In the genomic region with DNA sequence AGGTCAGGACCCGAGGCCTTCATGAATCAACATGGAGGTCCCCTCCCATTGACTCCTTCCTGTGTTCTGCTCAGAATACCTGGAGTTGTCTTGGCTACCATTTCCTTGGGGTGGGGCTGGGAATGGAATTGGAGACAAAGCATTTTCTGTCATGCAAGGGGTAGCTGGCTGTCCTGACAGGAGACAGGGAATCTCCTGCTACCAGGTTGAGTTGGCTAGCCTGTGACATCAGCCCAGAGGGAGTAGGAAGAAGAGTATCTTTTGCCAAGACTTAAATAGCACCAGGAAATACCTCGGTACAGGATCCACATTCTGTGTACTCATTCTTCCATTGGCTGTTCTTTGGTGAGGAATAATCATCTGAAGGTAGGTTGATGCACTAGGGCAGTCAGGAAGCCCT, we compare ENCODE assay signal across 23 cellular contexts. TPM values are rescaled to one million over a fixed set of nuclear protein-coding genes. Genes with fewer than 3 reads are reported as not detected.
DNase-seq lines count a peak whose midpoint lies in the region; ATAC-seq and TF ChIP-seq lines count a peak whose summit lies in the region.
"Had no signal": no experiment of that assay in that cellular context is flagged by ENCODE, and none has a peak within 500 bp of the region (broad histone marks: within the 10 kb centered on the region; RNA-seq: fewer than 3 reads in every experiment).

No MANE protein-coding gene starts in this region.

- peak overlapping the region; percentile 18 to 30 for H3K27ac ChIP-seq in breast epithelium
- peak overlapping the region; percentile 36 for H3K27ac ChIP-seq in epithelial cell of prostate
- H3K27ac ChIP-seq: VCaP had no signal

- intact Hi-C loops in breast epithelium (cut with DNase I; ENCODE audit: low total_unique reads) (no loop called here), MCF 10A (cut with micrococcal nuclease) (no loop called here)

- CTCF ChIA-PET in MCF 10A (lab: Yijun Ruan, JAX), result interaction anchor here (0.9 to 1.5 kb wide), 2 partner anchors 103 to 162 kb away, joined by 3 read pairs; no protein-coding TSS in a partner anchor

- H3K9me3 ChIP-seq in breast epithelium (no peaks in the 10 kb centered on the region), T-helper 17 cell (ENCODE audit: control insufficient read depth, low read length, poor library complexity, severe bottlenecking) (no peaks in the 10 kb centered on the region)
- H3K9me3 ChIP-seq: upper lobe of left lung had no signal

- no peak overlapping the region for H3K4me3 Mint-ChIP-seq in MCF 10A (ENCODE audit: unreplicated experiment)
- no peak overlapping the region for H3K4me3 Mint-ChIP-seq in T-helper 17 cell
- no peak overlapping the region for H3K4me3 Mint-ChIP-seq in stimulated activated naive B cell treated with anti-CD40 and anti-IgM and Interleukin-4, amounts not matched to agents 10 μg/mL and 1 μg/mL and 100 μg/mL, for 72 hours
- H3K4me3 Mint-ChIP-seq: central memory CD8-positive, alpha-beta T cell; T-helper 1 cell treated with Interleukin-12 subunit alpha and Interleukin-12 subunit beta and Interleukin-4 antibody, amounts not matched to agents 30 μg/mL and 1 μg/mL, for 36 hours had no signal

- no peak for TF ChIP-seq CTCF in breast epithelium (IDR thresholded peaks at IDR 0.05)
- no peak for TF ChIP-seq CTCF in MCF 10A (IDR thresholded peaks at IDR 0.05; ENCODE audit: unreplicated experiment)

- H3K4me1 Mint-ChIP-seq in MCF 10A (ENCODE audit: insufficient read depth, unreplicated experiment) (peaks cover 13% of the 10 kb centered on the region), T-helper 17 cell (peaks cover 25% of the 10 kb centered on the region)
- H3K4me1 Mint-ChIP-seq in stimulated activated naive B cell treated with anti-CD40 and anti-IgM and Interleukin-4, amounts not matched to agents 10 μg/mL and 1 μg/mL and 100 μg/mL, for 72 hours, result peaks cover 17 to 60% of the 10 kb centered on the region in 2 donors

- no peak overlapping the region for H3K4me3 ChIP-seq in breast epithelium
- H3K4me3 ChIP-seq: smooth muscle cell, upper lobe of left lung had no signal

- no peaks in the 10 kb centered on the region for H3K27me3 Mint-ChIP-seq in MCF 10A (ENCODE audit: insufficient read depth, unreplicated experiment)
- H3K27me3 Mint-ChIP-seq in T-helper 17 cell, result no peaks in the 10 kb centered on the region
- no peaks in the 10 kb centered on the region for H3K27me3 Mint-ChIP-seq in stimulated activated naive B cell treated with anti-CD40 and anti-IgM and Interleukin-4, amounts not matched to agents 10 μg/mL and 1 μg/mL and 100 μg/mL, for 72 hours
- H3K27me3 Mint-ChIP-seq: central memory CD8-positive, alpha-beta T cell had no signal

- no peaks in the 10 kb centered on the region for H3K27me3 ChIP-seq in breast epithelium
- H3K27me3 ChIP-seq: upper lobe of left lung had no signal

- peaks cover 4 to 12% of the 10 kb centered on the region in 2 donors for H3K4me1 ChIP-seq in breast epithelium

- peaks cover 53% of the 10 kb centered on the region for H3K36me3 Mint-ChIP-seq in MCF 10A (ENCODE audit: insufficient read depth, unreplicated experiment)
- H3K36me3 Mint-ChIP-seq in T-helper 17 cell (ENCODE audit: low read depth), result no peaks in the 10 kb centered on the region
- peaks cover 27 to 42% of the 10 kb centered on the region in 2 donors for H3K36me3 Mint-ChIP-seq in stimulated activated naive B cell treated with anti-CD40 and anti-IgM and Interleukin-4, amounts not matched to agents 10 μg/mL and 1 μg/mL and 100 μg/mL, for 72 hours

- no peak for TF ChIP-seq POLR2A in breast epithelium (IDR thresholded peaks at IDR 0.05)

- no peak for ATAC-seq in T-helper 17 cell
- ATAC-seq in stimulated activated naive B cell treated with anti-CD40 and anti-IgM and Interleukin-4, amounts not matched to agents 10 μg/mL and 1 μg/mL and 100 μg/mL, for 72 hours (replicated peaks), result no peak
- ATAC-seq: left colon had no signal

- no peaks in the 10 kb centered on the region for H3K36me3 ChIP-seq in breast epithelium

- no peak for DNase-seq in breast epithelium (ENCODE audit: low spot score in 2 of 2)
- DNase-seq in MCF 10A (ENCODE audit: unreplicated experiment), result no peak
- DNase-seq in T-helper 17 cell, result no peak
- DNase-seq in epithelial cell of prostate (ENCODE audit: low read depth, low spot score), result no peak
- DNase-seq in stimulated activated naive B cell treated with anti-CD40 and anti-IgM and Interleukin-4, amounts not matched to agents 10 μg/mL and 1 μg/mL and 100 μg/mL, for 72 hours, result no peak
- DNase-seq in DMS 273 treated with DMSO at 0.1 percent for 48 hours (lab: John Stamatoyannopoulos, UW), result no peak
- DNase-seq in NCI-H2029 (lab: John Stamatoyannopoulos, UW), result no peak
- DNase-seq in inferior parietal cortex (ENCODE audit: extremely low spot score), result no peak
- DNase-seq: activated CD8-positive, alpha-beta memory T cell treated with anti-CD3 and anti-CD28 coated beads for 24 hours; DMS79; effector CD8-positive, alpha-beta T cell; KBM-7; left colon; MV-4-11; NCI-H187; NCI-H345; SHP77 treated with DMSO at 0.1 percent for 48 hours; stimulated activated CD4-positive, alpha-beta T cell treated with anti-CD3 and anti-CD28 coated beads, Interleukin-4, amount 100 ng/mL, for 1 hour had no signal

- no TSS peak for BruUV-seq in MCF 10A (replicated peaks; lab: Mats Ljungman, UMichigan)

- H3K27ac Mint-ChIP-seq in MCF 10A (ENCODE audit: low read depth, unreplicated experiment) (no peak overlapping the region), T-helper 17 cell (peak overlapping the region; percentile 78)
- peak overlapping the region; percentile 71 for H3K27ac Mint-ChIP-seq in stimulated activated naive B cell treated with anti-CD40 and anti-IgM and Interleukin-4, amounts not matched to agents 10 μg/mL and 1 μg/mL and 100 μg/mL, for 72 hours

- no peaks in the 10 kb centered on the region for H3K9me3 Mint-ChIP-seq in MCF 10A (ENCODE audit: unreplicated experiment)
- no peaks in the 10 kb centered on the region for H3K9me3 Mint-ChIP-seq in stimulated activated naive B cell treated with anti-CD40 and anti-IgM and Interleukin-4, amounts not matched to agents 10 μg/mL and 1 μg/mL and 100 μg/mL, for 72 hours
- H3K9me3 Mint-ChIP-seq: central memory CD8-positive, alpha-beta T cell; T-helper 1 cell treated with Interleukin-12 subunit alpha and Interleukin-12 subunit beta and Interleukin-4 antibody, amounts not matched to agents 30 μg/mL and 1 μg/mL, for 36 hours had no signal

- POLR2A ChIA-PET in MCF 10A (lab: Yijun Ruan, JAX), result no interaction called here

RNA-seq across cellular contexts. Expression of gene ZDHHC16, which starts 4.9 kb away (rescaled TPM):
- 10 to 100 TPM; 21.6 to 53.1 (median 44.6) TPM for total RNA-seq in breast epithelium
- 44.9 and 48.0 TPM in 2 replicates for total RNA-seq in MCF 10A (2022)
- total RNA-seq in T-helper 17 cell, result 10 to 100 TPM; 14.9 to 15.3 TPM

RNA-seq across cellular contexts. Expression of gene EXOSC1, which starts 5.0 kb away (rescaled TPM):
- total RNA-seq in breast epithelium, result 10 to 100 TPM; 27.7 to 37.9 (median 36.7) TPM
- 56.5 and 62.3 TPM in 2 replicates for total RNA-seq in MCF 10A (2022)
- total RNA-seq in T-helper 17 cell, result 10 to 100 TPM; 32.0 to 38.6 TPM

RNA-seq across cellular contexts. Expression of gene PGAM1, which starts 24.8 kb away (rescaled TPM):
- total RNA-seq in breast epithelium (100 to 1,000 TPM; 162 to 182 (median 171) TPM), MCF 10A (2022) (235 and 248 TPM in 2 replicates), T-helper 17 cell (100 to 1,000 TPM in 1 of 2 donors, 10 to 100 TPM in 1; 88.6 to 101 TPM)

RNA-seq across cellular contexts. Expression of gene MMS19, which starts 47.4 kb away (rescaled TPM):
- 100 to 1,000 TPM in 1 of 3 donors, 10 to 100 TPM in 2; 73.0 to 109 (median 78.7) TPM for total RNA-seq in breast epithelium
- 67.0 and 67.2 TPM in 2 replicates for total RNA-seq in MCF 10A (2022)
- total RNA-seq in T-helper 17 cell, result 10 to 100 TPM; 60.1 to 71.2 TPM

RNA-seq across cellular contexts. Expression of gene UBTD1, which starts 47.9 kb away (rescaled TPM):
- total RNA-seq in breast epithelium (10 to 100 TPM in 2 of 3 donors, 1 to 10 TPM in 1; 9.9 to 14.7 (median 12.4) TPM), MCF 10A (2022) (7.2 and 7.8 TPM in 2 replicates), T-helper 17 cell (1 to 10 TPM; 1.1 to 1.4 TPM)
